ENCODE assay signal across 1 cellular context in the genomic region with DNA sequence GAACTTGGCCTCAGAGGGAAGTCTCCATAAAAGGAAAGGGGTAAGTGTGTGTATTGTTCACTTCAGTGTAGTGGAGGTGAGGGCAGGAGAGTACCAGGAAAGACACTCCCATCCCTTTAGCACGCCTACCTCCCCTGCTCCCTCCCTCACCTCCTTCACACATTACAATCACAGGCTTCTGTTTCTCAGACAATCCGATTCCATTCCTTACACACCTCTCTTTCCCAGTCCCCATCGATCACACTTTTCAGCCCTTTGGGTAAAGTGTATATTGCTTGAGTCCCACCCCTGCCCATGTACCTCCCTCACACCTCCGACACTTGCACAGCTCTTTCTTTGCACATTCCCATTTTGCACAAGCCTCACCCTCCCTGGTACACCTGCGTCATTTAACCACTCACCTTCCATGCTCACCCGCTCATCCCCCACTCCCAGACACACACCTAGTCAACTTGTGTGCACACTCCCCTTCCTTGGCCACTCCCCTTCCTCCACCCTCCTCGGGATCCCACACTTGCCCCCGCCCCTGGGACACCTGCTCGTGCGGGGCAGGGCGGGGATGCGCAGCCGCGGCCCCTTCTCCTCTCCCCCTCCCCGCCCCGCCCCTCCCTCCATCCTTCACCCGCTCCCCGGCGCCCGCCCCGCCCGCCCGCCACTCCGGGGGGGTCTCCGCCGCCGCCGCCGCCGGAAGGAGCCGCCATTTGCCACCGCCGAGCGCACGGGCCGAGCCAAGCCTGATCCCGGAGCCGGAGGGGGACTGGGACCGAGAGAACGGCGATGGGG.
A peak's percentile ranks its signal among the peaks of the same experiment; 100 is the strongest.
TF ChIP-seq lines count a peak whose summit lies in the region.

A gene with protein sequence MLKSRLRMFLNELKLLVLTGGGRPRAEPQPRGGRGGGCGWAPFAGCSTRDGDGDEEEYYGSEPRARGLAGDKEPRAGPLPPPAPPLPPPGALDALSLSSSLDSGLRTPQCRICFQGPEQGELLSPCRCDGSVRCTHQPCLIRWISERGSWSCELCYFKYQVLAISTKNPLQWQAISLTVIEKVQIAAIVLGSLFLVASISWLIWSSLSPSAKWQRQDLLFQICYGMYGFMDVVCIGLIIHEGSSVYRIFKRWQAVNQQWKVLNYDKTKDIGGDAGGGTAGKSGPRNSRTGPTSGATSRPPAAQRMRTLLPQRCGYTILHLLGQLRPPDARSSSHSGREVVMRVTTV (plus strand): TSS at position 693 of the 783 bp plus-strand sequence. CDS start 426 bp downstream, outside the sequence.

TF ChIP-seq in HEK293, 187 proteins besides CTCF, POLR2A, EP300 and RAD21 (continued from another document):
- TF ChIP-seq, protein P1, sequence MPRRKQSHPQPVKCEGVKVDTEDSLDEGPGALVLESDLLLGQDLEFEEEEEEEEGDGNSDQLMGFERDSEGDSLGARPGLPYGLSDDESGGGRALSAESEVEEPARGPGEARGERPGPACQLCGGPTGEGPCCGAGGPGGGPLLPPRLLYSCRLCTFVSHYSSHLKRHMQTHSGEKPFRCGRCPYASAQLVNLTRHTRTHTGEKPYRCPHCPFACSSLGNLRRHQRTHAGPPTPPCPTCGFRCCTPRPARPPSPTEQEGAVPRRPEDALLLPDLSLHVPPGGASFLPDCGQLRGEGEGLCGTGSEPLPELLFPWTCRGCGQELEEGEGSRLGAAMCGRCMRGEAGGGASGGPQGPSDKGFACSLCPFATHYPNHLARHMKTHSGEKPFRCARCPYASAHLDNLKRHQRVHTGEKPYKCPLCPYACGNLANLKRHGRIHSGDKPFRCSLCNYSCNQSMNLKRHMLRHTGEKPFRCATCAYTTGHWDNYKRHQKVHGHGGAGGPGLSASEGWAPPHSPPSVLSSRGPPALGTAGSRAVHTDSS (tag by site-specific recombination; IDR thresholded peaks at IDR 0.05): no peak
- TF ChIP-seq ZNF623 (tag by site-specific recombination; IDR thresholded peaks at IDR 0.05) (no peak), ZBTB8A (tag by site-specific recombination; IDR thresholded peaks at IDR 0.05) (peak; percentile 51; the same call in 1 of the 2 replicates), RBAK (tag by site-specific recombination; IDR thresholded peaks at IDR 0.05) (no peak), HOXC10 (CRISPR knock-in tag; IDR thresholded peaks at IDR 0.05) (no peak), ZNF76 (tag by site-specific recombination; IDR thresholded peaks at IDR 0.05; ENCODE audit: borderline replicate concordance, low read depth) (peak; percentile 41; the same call in 1 of the 2 replicates), ZNF837 (tag by site-specific recombination; IDR thresholded peaks at IDR 0.05) (no peak), ZNF221 (tag by site-specific recombination; IDR thresholded peaks at IDR 0.05; ENCODE audit: borderline replicate concordance) (no peak), BCL11B (tag by site-specific recombination; IDR thresholded peaks at IDR 0.05; ENCODE audit: low read depth) (no peak; the same call in 1 of the 2 replicates), KLF9 (tag by site-specific recombination; IDR thresholded peaks at IDR 0.05; ENCODE audit: low read depth) (peak; percentile 88), ZNF157 (tag by site-specific recombination; IDR thresholded peaks at IDR 0.05) (no peak)
- TF ChIP-seq, protein P2, sequence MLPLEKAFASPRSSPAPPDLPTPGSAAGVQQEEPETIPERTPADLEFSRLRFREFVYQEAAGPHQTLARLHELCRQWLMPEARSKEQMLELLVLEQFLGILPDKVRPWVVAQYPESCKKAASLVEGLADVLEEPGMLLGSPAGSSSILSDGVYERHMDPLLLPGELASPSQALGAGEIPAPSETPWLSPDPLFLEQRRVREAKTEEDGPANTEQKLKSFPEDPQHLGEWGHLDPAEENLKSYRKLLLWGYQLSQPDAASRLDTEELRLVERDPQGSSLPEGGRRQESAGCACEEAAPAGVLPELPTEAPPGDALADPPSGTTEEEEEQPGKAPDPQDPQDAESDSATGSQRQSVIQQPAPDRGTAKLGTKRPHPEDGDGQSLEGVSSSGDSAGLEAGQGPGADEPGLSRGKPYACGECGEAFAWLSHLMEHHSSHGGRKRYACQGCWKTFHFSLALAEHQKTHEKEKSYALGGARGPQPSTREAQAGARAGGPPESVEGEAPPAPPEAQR (tag by site-specific recombination; IDR thresholded peaks at IDR 0.05): no peak
- TF ChIP-seq, protein P3, sequence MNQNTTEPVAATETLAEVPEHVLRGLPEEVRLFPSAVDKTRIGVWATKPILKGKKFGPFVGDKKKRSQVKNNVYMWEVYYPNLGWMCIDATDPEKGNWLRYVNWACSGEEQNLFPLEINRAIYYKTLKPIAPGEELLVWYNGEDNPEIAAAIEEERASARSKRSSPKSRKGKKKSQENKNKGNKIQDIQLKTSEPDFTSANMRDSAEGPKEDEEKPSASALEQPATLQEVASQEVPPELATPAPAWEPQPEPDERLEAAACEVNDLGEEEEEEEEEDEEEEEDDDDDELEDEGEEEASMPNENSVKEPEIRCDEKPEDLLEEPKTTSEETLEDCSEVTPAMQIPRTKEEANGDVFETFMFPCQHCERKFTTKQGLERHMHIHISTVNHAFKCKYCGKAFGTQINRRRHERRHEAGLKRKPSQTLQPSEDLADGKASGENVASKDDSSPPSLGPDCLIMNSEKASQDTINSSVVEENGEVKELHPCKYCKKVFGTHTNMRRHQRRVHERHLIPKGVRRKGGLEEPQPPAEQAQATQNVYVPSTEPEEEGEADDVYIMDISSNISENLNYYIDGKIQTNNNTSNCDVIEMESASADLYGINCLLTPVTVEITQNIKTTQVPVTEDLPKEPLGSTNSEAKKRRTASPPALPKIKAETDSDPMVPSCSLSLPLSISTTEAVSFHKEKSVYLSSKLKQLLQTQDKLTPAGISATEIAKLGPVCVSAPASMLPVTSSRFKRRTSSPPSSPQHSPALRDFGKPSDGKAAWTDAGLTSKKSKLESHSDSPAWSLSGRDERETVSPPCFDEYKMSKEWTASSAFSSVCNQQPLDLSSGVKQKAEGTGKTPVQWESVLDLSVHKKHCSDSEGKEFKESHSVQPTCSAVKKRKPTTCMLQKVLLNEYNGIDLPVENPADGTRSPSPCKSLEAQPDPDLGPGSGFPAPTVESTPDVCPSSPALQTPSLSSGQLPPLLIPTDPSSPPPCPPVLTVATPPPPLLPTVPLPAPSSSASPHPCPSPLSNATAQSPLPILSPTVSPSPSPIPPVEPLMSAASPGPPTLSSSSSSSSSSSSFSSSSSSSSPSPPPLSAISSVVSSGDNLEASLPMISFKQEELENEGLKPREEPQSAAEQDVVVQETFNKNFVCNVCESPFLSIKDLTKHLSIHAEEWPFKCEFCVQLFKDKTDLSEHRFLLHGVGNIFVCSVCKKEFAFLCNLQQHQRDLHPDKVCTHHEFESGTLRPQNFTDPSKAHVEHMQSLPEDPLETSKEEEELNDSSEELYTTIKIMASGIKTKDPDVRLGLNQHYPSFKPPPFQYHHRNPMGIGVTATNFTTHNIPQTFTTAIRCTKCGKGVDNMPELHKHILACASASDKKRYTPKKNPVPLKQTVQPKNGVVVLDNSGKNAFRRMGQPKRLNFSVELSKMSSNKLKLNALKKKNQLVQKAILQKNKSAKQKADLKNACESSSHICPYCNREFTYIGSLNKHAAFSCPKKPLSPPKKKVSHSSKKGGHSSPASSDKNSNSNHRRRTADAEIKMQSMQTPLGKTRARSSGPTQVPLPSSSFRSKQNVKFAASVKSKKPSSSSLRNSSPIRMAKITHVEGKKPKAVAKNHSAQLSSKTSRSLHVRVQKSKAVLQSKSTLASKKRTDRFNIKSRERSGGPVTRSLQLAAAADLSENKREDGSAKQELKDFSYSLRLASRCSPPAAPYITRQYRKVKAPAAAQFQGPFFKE (tag by site-specific recombination; IDR thresholded peaks at IDR 0.05; ENCODE audit: borderline replicate concordance): no peak
- TF ChIP-seq, protein P4, sequence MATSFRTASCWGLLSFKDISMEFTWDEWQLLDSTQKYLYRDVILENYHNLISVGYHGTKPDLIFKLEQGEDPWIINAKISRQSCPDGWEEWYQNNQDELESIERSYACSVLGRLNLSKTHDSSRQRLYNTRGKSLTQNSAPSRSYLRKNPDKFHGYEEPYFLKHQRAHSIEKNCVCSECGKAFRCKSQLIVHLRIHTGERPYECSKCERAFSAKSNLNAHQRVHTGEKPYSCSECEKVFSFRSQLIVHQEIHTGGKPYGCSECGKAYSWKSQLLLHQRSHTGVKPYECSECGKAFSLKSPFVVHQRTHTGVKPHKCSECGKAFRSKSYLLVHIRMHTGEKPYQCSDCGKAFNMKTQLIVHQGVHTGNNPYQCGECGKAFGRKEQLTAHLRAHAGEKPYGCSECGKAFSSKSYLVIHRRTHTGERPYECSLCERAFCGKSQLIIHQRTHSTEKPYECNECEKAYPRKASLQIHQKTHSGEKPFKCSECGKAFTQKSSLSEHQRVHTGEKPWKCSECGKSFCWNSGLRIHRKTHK (tag by site-specific recombination; IDR thresholded peaks at IDR 0.05): no peak
- TF ChIP-seq, protein P5, sequence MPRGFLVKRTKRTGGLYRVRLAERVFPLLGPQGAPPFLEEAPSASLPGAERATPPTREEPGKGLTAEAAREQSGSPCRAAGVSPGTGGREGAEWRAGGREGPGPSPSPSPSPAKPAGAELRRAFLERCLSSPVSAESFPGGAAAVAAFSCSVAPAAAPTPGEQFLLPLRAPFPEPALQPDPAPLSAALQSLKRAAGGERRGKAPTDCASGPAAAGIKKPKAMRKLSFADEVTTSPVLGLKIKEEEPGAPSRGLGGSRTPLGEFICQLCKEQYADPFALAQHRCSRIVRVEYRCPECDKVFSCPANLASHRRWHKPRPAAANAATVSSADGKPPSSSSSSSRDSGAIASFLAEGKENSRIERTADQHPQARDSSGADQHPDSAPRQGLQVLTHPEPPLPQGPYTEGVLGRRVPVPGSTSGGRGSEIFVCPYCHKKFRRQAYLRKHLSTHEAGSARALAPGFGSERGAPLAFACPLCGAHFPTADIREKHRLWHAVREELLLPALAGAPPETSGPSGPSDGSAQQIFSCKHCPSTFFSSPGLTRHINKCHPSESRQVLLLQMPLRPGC (tag by site-specific recombination; IDR thresholded peaks at IDR 0.05): peak; percentile 18; the same call in 1 of the 2 replicates
